In the genomic region with DNA sequence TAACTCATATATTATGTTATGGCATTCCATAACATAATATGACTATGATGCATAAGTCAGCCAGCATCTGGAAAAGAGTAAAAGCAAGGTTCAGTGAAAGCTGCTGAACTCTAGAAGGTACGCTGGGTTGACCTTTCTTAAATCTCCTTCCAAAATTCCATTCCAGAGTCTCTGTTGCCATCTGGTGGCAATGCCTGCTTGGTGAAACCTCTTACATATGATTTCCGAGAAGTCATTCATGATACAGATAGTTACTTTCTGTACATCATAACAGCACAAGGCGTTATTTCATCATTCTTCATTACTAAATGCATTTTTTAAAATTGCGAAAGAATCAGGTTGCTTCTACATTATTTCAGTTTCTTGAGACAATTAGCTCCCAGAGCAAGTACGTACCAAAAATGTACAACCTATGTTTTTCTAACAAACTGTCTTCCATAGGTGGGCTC, we compare ENCODE assay signal across 8 cellular contexts. TPM values are rescaled to one million over a fixed set of nuclear protein-coding genes. Genes with fewer than 3 reads are reported as not detected.
A peak's percentile ranks its signal among the peaks of the same experiment; 100 is the strongest.
DNase-seq lines count a peak whose midpoint lies in the region; ATAC-seq and TF ChIP-seq lines count a peak whose summit lies in the region.

No MANE protein-coding gene starts in this region.

- no peak overlapping the region for H3K9ac ChIP-seq in trophoblast cell (ENCODE audit: low read length)

- peaks cover 14% of the 10 kb centered on the region for H3K4me1 Mint-ChIP-seq in activated naive CD4-positive, alpha-beta T cell treated with anti-CD3 and anti-CD28 coated beads for 36 hours (ENCODE audit: low read depth)

- H3K27ac ChIP-seq in SJSA1 (no peak overlapping the region), trophoblast cell (ENCODE audit: low read depth, low read length) (no peak overlapping the region)

- no peak overlapping the region for H3K4me2 ChIP-seq in trophoblast cell (ENCODE audit: low read length)

- DNase-seq in NAMALWA (ENCODE audit: low spot score) = peak; percentile 84
- peak; percentile 49 to 59 for DNase-seq in SJSA1 (ENCODE audit: low read depth in 1 of 2, low spot score in 2 of 2)
- peak; percentile 91 for DNase-seq in activated naive CD4-positive, alpha-beta T cell treated with anti-CD3 and anti-CD28 coated beads for 36 hours
- peak; percentile 27 for DNase-seq in germinal center (ENCODE audit: low spot score)
- DNase-seq in trophoblast cell = peak; percentile 82 to 93

- H3K9me3 ChIP-seq in SJSA1 (replicated peaks) (no peaks in the 10 kb centered on the region), trophoblast cell (ENCODE audit: insufficient read depth, low read depth, low read length) (no peaks in the 10 kb centered on the region)

- intact Hi-C loops in activated naive CD4-positive, alpha-beta T cell treated with anti-CD3 and anti-CD28 coated beads for 36 hours (cut with micrococcal nuclease) = loop anchor here (1.0 to 5.0 kb wide), 13 partner anchors 24 to 697 kb away; a partner anchor contains a TSS

- H3K9me3 Mint-ChIP-seq in activated naive CD4-positive, alpha-beta T cell treated with anti-CD3 and anti-CD28 coated beads for 36 hours = no peaks in the 10 kb centered on the region

- H3K18ac ChIP-seq in trophoblast cell (ENCODE audit: low read length) = no peak overlapping the region

- H2BK120ac ChIP-seq in trophoblast cell (ENCODE audit: insufficient read depth, low read length, poor library complexity) = no peak overlapping the region

- no peaks in the 10 kb centered on the region for H3K36me3 Mint-ChIP-seq in activated naive CD4-positive, alpha-beta T cell treated with anti-CD3 and anti-CD28 coated beads for 36 hours (ENCODE audit: low read depth)

- no peaks in the 10 kb centered on the region for H3K79me1 ChIP-seq in trophoblast cell (ENCODE audit: low read length)

- H3K14ac ChIP-seq in trophoblast cell (ENCODE audit: low read length) = no peak overlapping the region

- H3K23ac ChIP-seq in trophoblast cell (ENCODE audit: low read length) = no peak overlapping the region

- H3K27ac Mint-ChIP-seq in activated naive CD4-positive, alpha-beta T cell treated with anti-CD3 and anti-CD28 coated beads for 36 hours = peak overlapping the region; percentile 78

- H3K36me3 ChIP-seq in SJSA1 (no peaks in the 10 kb centered on the region), trophoblast cell (ENCODE audit: control insufficient read depth in 1 of 2, insufficient read depth in 2 of 2, low read length in 2 of 2) (no peaks in the 10 kb centered on the region)

- no peak overlapping the region for H2BK12ac ChIP-seq in trophoblast cell (ENCODE audit: low read length)

- no peak overlapping the region for H4K8ac ChIP-seq in trophoblast cell (ENCODE audit: low read depth, low read length)

- H3K4me1 ChIP-seq in SJSA1 (replicated peaks) (0 out of 2 replicates have a peak, but pooled peaks cover 4% of the 10 kb centered on the region), trophoblast cell (ENCODE audit: control insufficient read depth in 1 of 2, insufficient read depth in 2 of 2, low read length in 2 of 2) (no peaks in the 10 kb centered on the region)

- no peaks in the 10 kb centered on the region for H3K27me3 Mint-ChIP-seq in activated naive CD4-positive, alpha-beta T cell treated with anti-CD3 and anti-CD28 coated beads for 36 hours (ENCODE audit: low read depth)

- CTCF ChIA-PET in activated naive CD4-positive, alpha-beta T cell treated with anti-CD3 and anti-CD28 coated beads for 36 hours (lab: Charles Lee) = interaction anchor here (0.6 to 6.1 kb wide), 20 partner anchors 10 to 309 kb away, joined by 3 to 53 read pairs (median 4); a partner anchor contains a TSS

- no peak overlapping the region for H4K91ac ChIP-seq in trophoblast cell (ENCODE audit: low read depth, low read length)

- no peak overlapping the region for H2AK5ac ChIP-seq in trophoblast cell (ENCODE audit: low read length)

- no peak overlapping the region for H4K12ac ChIP-seq in trophoblast cell (ENCODE audit: low read depth, low read length)

- TF ChIP-seq CTCF in GM12873 (IDR thresholded peaks at IDR 0.05; ENCODE audit: insufficient read depth, low read depth, low read length, missing control alignments) = peak; percentile 68

- H3K4me3 Mint-ChIP-seq in activated naive CD4-positive, alpha-beta T cell treated with anti-CD3 and anti-CD28 coated beads for 36 hours = no peak overlapping the region

- H3K79me2 ChIP-seq in trophoblast cell (ENCODE audit: control insufficient read depth, insufficient read depth, low read length, poor library complexity) = no peaks in the 10 kb centered on the region

- WGBS in trophoblast cell (ENCODE audit: extremely low coverage, insufficient coverage, insufficient read length) = no CpG with 5 or more reads among the region's 5 CpGs

- ATAC-seq in GM21737 (IDR thresholded peaks at IDR 0.05; ENCODE audit: unreplicated experiment) = no peak
- ATAC-seq in GM21528 (IDR thresholded peaks at IDR 0.05; ENCODE audit: low FRiP score, unreplicated experiment) = no peak

- no peak overlapping the region for H2BK5ac ChIP-seq in trophoblast cell (ENCODE audit: low read depth, low read length, poor library complexity)

- no peak overlapping the region for H3K4ac ChIP-seq in trophoblast cell (ENCODE audit: low read depth, low read length)

- H3K4me3 ChIP-seq in SJSA1 (no peak overlapping the region), trophoblast cell (ENCODE audit: low read depth, low read length) (no peak overlapping the region)

- H3K27me3 ChIP-seq in SJSA1 (replicated peaks) (no peaks in the 10 kb centered on the region), trophoblast cell (ENCODE audit: insufficient read depth, low read length) (no peaks in the 10 kb centered on the region)

- no peak overlapping the region for H2AFZ ChIP-seq in trophoblast cell (ENCODE audit: insufficient read depth, low read length, poor library complexity)

RNA-seq across cellular contexts. Expression of a gene that starts 7.0 kb away (rescaled TPM):
- total RNA-seq in SJSA1 (2014; rRNA removed; shearing (Covaris generic)) = 9.4 and 14.8 TPM in 2 replicates
- 10 to 100 TPM; 18.3 to 21.2 TPM for total RNA-seq in activated naive CD4-positive, alpha-beta T cell treated with anti-CD3 and anti-CD28 coated beads for 36 hours
- polyA plus RNA-seq in trophoblast cell (2013) = 6.3 and 7.3 TPM in 2 replicates

Comparison
In these comparisons a context has a peak if more than half of its experiments do, and no peak if none do; other contexts are left out.
1. DNase-seq: peak in every context shown above with its lines; median percentile 91 in activated naive CD4-positive, alpha-beta T cell treated with anti-CD3 and anti-CD28 coated beads for 36 hours; 88 in trophoblast cell; 84 in NAMALWA; 54 in SJSA1; 27 in germinal center.